15 cellular contexts compared by ENCODE assay signal in genomic region chr11:1485504-1485885, GRCh38. TPM values are rescaled to one million over a fixed set of nuclear protein-coding genes. Genes with fewer than 3 reads are reported as not detected.
DNase-seq lines count a peak whose midpoint lies in the region; ATAC-seq and TF ChIP-seq lines count a peak whose summit lies in the region.
"Had no signal": no experiment of that assay in that cellular context is flagged by ENCODE, and none has a peak within 500 bp of the region (broad histone marks: within the 10 kb centered on the region; RNA-seq: fewer than 3 reads in every experiment).

No MANE protein-coding gene starts in this region.

- H3K36me3 Mint-ChIP-seq in memory B cell (no peaks in the 10 kb centered on the region), mesothelial cell of epicardium (no peaks in the 10 kb centered on the region), Caco-2 (ENCODE audit: insufficient read depth, unreplicated experiment) (no peaks in the 10 kb centered on the region)

- DNase-seq in coronary artery (ENCODE audit: low spot score) (no peak), memory B cell (ENCODE audit: low spot score in 2 of 2) (no peak), thyroid gland (no peak), mesothelial cell of epicardium (ENCODE audit: low spot score in 2 of 2, unreplicated experiment in 2 of 2) (no peak), Caco-2 (no peak)
- DNase-seq: activated naive CD4-positive, alpha-beta T cell treated with anti-CD3 and anti-CD28 coated beads, Interleukin-2, amount 50 U/mL, for 16 hours; NCI-H1105 treated with DMSO at 0.1 percent for 48 hours; NCI-H226; stimulated activated CD4-positive, alpha-beta T cell treated with anti-CD3 and anti-CD28 coated beads, Interleukin-12 subunit alpha, Interleukin-12 subunit beta, amount 100 ng/mL, for 4 hours had no signal

- H3K4me1 Mint-ChIP-seq in memory B cell (peaks cover 21% of the 10 kb centered on the region), mesothelial cell of epicardium (peaks cover 5% of the 10 kb centered on the region), Caco-2 (ENCODE audit: low read depth, unreplicated experiment) (no peaks in the 10 kb centered on the region)

- no peak for TF ChIP-seq EP300 in Ishikawa (IDR thresholded peaks at IDR 0.05; ENCODE audit: borderline replicate concordance)

- H3K9me3 Mint-ChIP-seq in memory B cell: no peaks in the 10 kb centered on the region
- no peaks in the 10 kb centered on the region for H3K9me3 Mint-ChIP-seq in mesothelial cell of epicardium
- no peaks in the 10 kb centered on the region for H3K9me3 Mint-ChIP-seq in Caco-2 (ENCODE audit: unreplicated experiment)

- ATAC-seq in memory B cell (ENCODE audit: low read depth): peak; percentile 35
- no peak for ATAC-seq in HG03045 (IDR thresholded peaks at IDR 0.05; ENCODE audit: unreplicated experiment)

- H3K4me3 ChIP-seq in coronary artery: peak overlapping the region; percentile 77
- no peak overlapping the region for H3K4me3 ChIP-seq in thyroid gland (replicated peaks in 1 of 3)
- no peak overlapping the region for H3K4me3 ChIP-seq in Caco-2 (ENCODE audit: low read depth, low read length)
- H3K4me3 ChIP-seq: hepatocyte, testis had no signal

- BruUV-seq in Caco-2 (replicated peaks; lab: Mats Ljungman, UMichigan): no TSS peak

- TF ChIP-seq RAD21 in Ishikawa (IDR thresholded peaks at IDR 0.05; ENCODE audit: low read depth): no peak

- TF ChIP-seq POLR2A in thyroid gland (IDR thresholded peaks at IDR 0.05): no peak

- TF ChIP-seq CTCF in coronary artery (IDR thresholded peaks at IDR 0.05) (no peak), thyroid gland (IDR thresholded peaks at IDR 0.05) (no peak), mesothelial cell of epicardium (IDR thresholded peaks at IDR 0.05; ENCODE audit: unreplicated experiment) (no peak), Caco-2 (IDR thresholded peaks at IDR 0.05; ENCODE audit: insufficient read depth in 1 of 2, low read depth in 1 of 2, low read length in 1 of 2, severe bottlenecking in 1 of 2, unreplicated experiment in 1 of 2) (no peak)

- 50 to 65% methylated on average over 10 of the region's 17 CpGs for WGBS in thyroid gland, 2 donors

- POLR2A ChIA-PET in Caco-2 (lab: Charles Lee): interaction anchor here (0.5 kb wide), 1 partner anchor 27 kb away, joined by 3 read pairs; no protein-coding TSS in a partner anchor

- CTCF ChIA-PET in Caco-2 (lab: Charles Lee): no interaction called here

- H3K27me3 ChIP-seq in thyroid gland (no peaks in the 10 kb centered on the region), Caco-2 (replicated peaks; ENCODE audit: control insufficient read depth, insufficient read depth, low read length) (no peaks in the 10 kb centered on the region)
- H3K27me3 ChIP-seq: hepatocyte, neutrophil, testis had no signal

- H3K36me3 ChIP-seq in thyroid gland (peaks cover 0 to 1% of the 10 kb centered on the region in 2 donors), Caco-2 (ENCODE audit: control insufficient read depth, insufficient read depth, low read length) (no peaks in the 10 kb centered on the region)

- H3K4me3 Mint-ChIP-seq in memory B cell: peak overlapping the region; percentile 59
- no peak overlapping the region for H3K4me3 Mint-ChIP-seq in mesothelial cell of epicardium
- no peak overlapping the region for H3K4me3 Mint-ChIP-seq in Caco-2 (ENCODE audit: unreplicated experiment)

- H3K9me3 ChIP-seq in thyroid gland (no peaks in the 10 kb centered on the region), Caco-2 (no peaks in the 10 kb centered on the region)
- H3K9me3 ChIP-seq: neutrophil, testis had no signal

- intact Hi-C loops in thyroid gland (cut with DNase I): no loop called here
- intact Hi-C loops in Caco-2 (cut with micrococcal nuclease; ENCODE audit: unreplicated experiment): no loop called here

- H3K27ac ChIP-seq in coronary artery (peak overlapping the region; percentile 97 to 99), thyroid gland (peak overlapping the region; percentile 33 to 54 (median 41))
- H3K27ac ChIP-seq: hepatocyte, neutrophil had no signal

- H3K27ac Mint-ChIP-seq in memory B cell: peak overlapping the region; percentile 28
- H3K27ac Mint-ChIP-seq in mesothelial cell of epicardium: no peak overlapping the region
- no peak overlapping the region for H3K27ac Mint-ChIP-seq in Caco-2 (ENCODE audit: unreplicated experiment)

- H3K4me1 ChIP-seq in thyroid gland (peaks cover 73 to 96% of the 10 kb centered on the region in 2 donors), Caco-2 (no peaks in the 10 kb centered on the region)

- no peaks in the 10 kb centered on the region for H3K27me3 Mint-ChIP-seq in memory B cell
- H3K27me3 Mint-ChIP-seq in mesothelial cell of epicardium (ENCODE audit: low read depth): no peaks in the 10 kb centered on the region
- H3K27me3 Mint-ChIP-seq in Caco-2 (ENCODE audit: insufficient read depth, unreplicated experiment): no peaks in the 10 kb centered on the region
- H3K27me3 Mint-ChIP-seq: CD8-positive, alpha-beta memory T cell had no signal

TF ChIP-seq in Ishikawa, 13 proteins besides CTCF, POLR2A, EP300 and RAD21:
- TF ChIP-seq TAF1 (IDR thresholded peaks at IDR 0.05; ENCODE audit: low read depth) (no peak), FOXM1 (IDR thresholded peaks at IDR 0.05; ENCODE audit: borderline replicate concordance, low read depth) (no peak), EGR1 (IDR thresholded peaks at IDR 0.05) (peak; percentile 65; the same call in 1 of the 2 replicates), ZBTB7A (IDR thresholded peaks at IDR 0.05; ENCODE audit: low read depth) (no peak), NFIC (IDR thresholded peaks at IDR 0.05) (no peak)

RNA-seq across cellular contexts. Expression of gene MOB2, which starts 1.1 kb away (rescaled TPM):
- total RNA-seq in thyroid gland (10 to 100 TPM; 25.6 to 45.8 (median 30.1) TPM), mesothelial cell of epicardium (27.6 to 31.3 TPM (median 28.1 TPM) in 3 replicates), Caco-2 (2022) (29.6 and 32.7 TPM in 2 replicates)
